33 cellular contexts compared by ENCODE assay signal in genomic region chr17:32289454-32289853, GRCh38. TPM values are rescaled to one million over a fixed set of nuclear protein-coding genes. Genes with fewer than 3 reads are reported as not detected.
"Had no signal": no experiment of that assay in that cellular context is flagged by ENCODE, and none has a peak within 500 bp of the region (broad histone marks: within the 10 kb centered on the region; RNA-seq: fewer than 3 reads in every experiment).

No MANE protein-coding gene starts in this region.

- DNase-seq: activated CD4-positive, alpha-beta memory T cell treated with anti-CD3 and anti-CD28 coated beads for 36 hours; activated CD4-positive, alpha-beta T cell treated with anti-CD3 and anti-CD28 coated beads, Interleukin-2, amount 10 ng/mL, durations not matched to agents 24 days and 14 days; activated CD4-positive, CD25-positive, alpha-beta regulatory T cell treated with anti-CD3 and anti-CD28 coated beads, Interleukin-2, amount 50 U/mL, for 72 hours; activated CD8-positive, alpha-beta memory T cell treated with anti-CD3 and anti-CD28 coated beads, Interleukin-2, amount 50 U/mL, for 48 hours; activated gamma-delta T cell treated with Interleukin-2 at 50 U/mL for 16 hours; activated T-cell treated with anti-CD3 and anti-CD28 coated beads, Interleukin-2, amount 50 U/mL, for 24 hours; central memory CD4-positive, alpha-beta T cell; effector CD4-positive, alpha-beta T cell; esophagus squamous epithelium; foreskin melanocyte; immature natural killer cell; midbrain; naive thymus-derived CD4-positive, alpha-beta T cell; occipital lobe; psoas muscle; sigmoid colon; small intestine; stimulated activated CD4-positive, alpha-beta T cell treated with anti-CD3 and anti-CD28 coated beads, Interleukin-4, amount 100 ng/mL, for 24 hours; T1000; thyroid gland; upper lobe of left lung; WERI-Rb-1 had no signal

- H3K27me3 ChIP-seq: breast epithelium, sigmoid colon, thyroid gland, upper lobe of left lung, vagina had no signal

- H3K4me1 Mint-ChIP-seq: activated CD4-positive, alpha-beta T cell treated with anti-CD3 and anti-CD28 coated beads, Interleukin-2, amount 10 ng/mL, durations not matched to agents 24 days and 14 days; stimulated activated effector memory CD8-positive, alpha-beta T cell treated with anti-CD3 and anti-CD28 coated beads, Interleukin-12 subunit alpha, Interleukin-12 subunit beta, amount 100 ng/mL, for 72 hours had no signal

- H3K4me3 Mint-ChIP-seq: activated CD4-positive, alpha-beta memory T cell treated with anti-CD3 and anti-CD28 coated beads for 36 hours; activated CD4-positive, alpha-beta T cell treated with anti-CD3 and anti-CD28 coated beads, Interleukin-2, amount 10 ng/mL, durations not matched to agents 24 days and 14 days; activated T-cell treated with anti-CD3 and anti-CD28 coated beads, Interleukin-2, amount 50 U/mL, for 24 hours; dendritic cell treated with granulocyte-macrophage colony-stimulating factor and Interleukin-4, amounts not matched to agents 40 ng/mL and 50 ng/mL, for 4 days; immature natural killer cell; naive thymus-derived CD4-positive, alpha-beta T cell; neural crest cell; stimulated activated effector memory CD8-positive, alpha-beta T cell treated with anti-CD3 and anti-CD28 coated beads, Interleukin-12 subunit alpha, Interleukin-12 subunit beta, amount 100 ng/mL, for 72 hours; stimulated activated naive CD8-positive, alpha-beta T cell treated with anti-CD3 and anti-CD28 coated beads, Interleukin-15, Interleukin-2, amounts not matched to agents 100 ng/mL and 50 ng/mL, for 24 hours had no signal

- H3K36me3 Mint-ChIP-seq: activated CD4-positive, alpha-beta memory T cell treated with anti-CD3 and anti-CD28 coated beads for 36 hours; activated naive CD4-positive, alpha-beta T cell treated with anti-CD3 and anti-CD28 coated beads, Interleukin-2, amount 50 U/mL, for 72 hours; naive thymus-derived CD4-positive, alpha-beta T cell; stimulated activated effector memory CD8-positive, alpha-beta T cell treated with anti-CD3 and anti-CD28 coated beads, Interleukin-12 subunit alpha, Interleukin-12 subunit beta, amount 100 ng/mL, for 72 hours had no signal

- ATAC-seq: activated naive CD4-positive, alpha-beta T cell treated with anti-CD3 and anti-CD28 coated beads, Interleukin-2, amount 50 U/mL, for 72 hours; naive thymus-derived CD4-positive, alpha-beta T cell; psoas muscle; stimulated activated effector memory CD8-positive, alpha-beta T cell treated with anti-CD3 and anti-CD28 coated beads, Interleukin-12 subunit alpha, Interleukin-12 subunit beta, amount 100 ng/mL, for 72 hours had no signal

- H3K9me3 Mint-ChIP-seq: activated CD4-positive, alpha-beta memory T cell treated with anti-CD3 and anti-CD28 coated beads for 36 hours; activated CD4-positive, alpha-beta T cell treated with anti-CD3 and anti-CD28 coated beads, Interleukin-2, amount 10 ng/mL, durations not matched to agents 24 days and 14 days; activated naive CD4-positive, alpha-beta T cell treated with anti-CD3 and anti-CD28 coated beads, Interleukin-2, amount 50 U/mL, for 72 hours; activated T-cell treated with anti-CD3 and anti-CD28 coated beads, Interleukin-2, amount 50 U/mL, for 24 hours; dendritic cell treated with granulocyte-macrophage colony-stimulating factor and Interleukin-4, amounts not matched to agents 40 ng/mL and 50 ng/mL, for 4 days; immature natural killer cell; naive thymus-derived CD4-positive, alpha-beta T cell; neural crest cell; stimulated activated effector memory CD8-positive, alpha-beta T cell treated with anti-CD3 and anti-CD28 coated beads, Interleukin-12 subunit alpha, Interleukin-12 subunit beta, amount 100 ng/mL, for 72 hours; stimulated activated naive CD8-positive, alpha-beta T cell treated with anti-CD3 and anti-CD28 coated beads, Interleukin-15, Interleukin-2, amounts not matched to agents 100 ng/mL and 50 ng/mL, for 24 hours had no signal

- H3K9me3 ChIP-seq: breast epithelium, esophagus squamous epithelium, psoas muscle, sigmoid colon, thyroid gland, upper lobe of left lung, vagina had no signal

- H3K36me3 ChIP-seq: breast epithelium, esophagus squamous epithelium, sigmoid colon, thyroid gland, upper lobe of left lung, vagina had no signal

- H3K27ac Mint-ChIP-seq: activated CD4-positive, alpha-beta memory T cell treated with anti-CD3 and anti-CD28 coated beads for 36 hours; activated CD4-positive, alpha-beta T cell treated with anti-CD3 and anti-CD28 coated beads, Interleukin-2, amount 10 ng/mL, durations not matched to agents 24 days and 14 days; activated naive CD4-positive, alpha-beta T cell treated with anti-CD3 and anti-CD28 coated beads, Interleukin-2, amount 50 U/mL, for 72 hours; activated T-cell treated with anti-CD3 and anti-CD28 coated beads, Interleukin-2, amount 50 U/mL, for 24 hours; dendritic cell treated with granulocyte-macrophage colony-stimulating factor and Interleukin-4, amounts not matched to agents 40 ng/mL and 50 ng/mL, for 4 days; immature natural killer cell; naive thymus-derived CD4-positive, alpha-beta T cell; stimulated activated naive CD8-positive, alpha-beta T cell treated with anti-CD3 and anti-CD28 coated beads, Interleukin-15, Interleukin-2, amounts not matched to agents 100 ng/mL and 50 ng/mL, for 24 hours had no signal

- H3K4me1 ChIP-seq: breast epithelium, esophagus squamous epithelium, parathyroid adenoma, psoas muscle, sigmoid colon, thyroid gland, upper lobe of left lung, vagina had no signal

- H2AFZ ChIP-seq: parathyroid adenoma had no signal

- H3K4me3 ChIP-seq: breast epithelium, esophagus squamous epithelium, psoas muscle, sigmoid colon, thyroid gland, upper lobe of left lung, vagina had no signal

- H3K27ac ChIP-seq: breast epithelium, epithelial cell of prostate, esophagus squamous epithelium, parathyroid adenoma, psoas muscle, sigmoid colon, thyroid gland, upper lobe of left lung, vagina, WERI-Rb-1 had no signal

- H3K79me2 ChIP-seq: parathyroid adenoma had no signal

- H3K27me3 Mint-ChIP-seq: activated CD4-positive, alpha-beta memory T cell treated with anti-CD3 and anti-CD28 coated beads for 36 hours had no signal

- H3K9ac ChIP-seq: parathyroid adenoma had no signal

RNA-seq across cellular contexts. Expression of gene RHBDL3, which starts 23.8 kb away (rescaled TPM):
- total RNA-seq: glomerular endothelial cell, kidney epithelial cell had no signal
